ENCODE assay signal across 17 cellular contexts in genomic region chr5:122019936-122020590, GRCh38. TPM values are rescaled to one million over a fixed set of nuclear protein-coding genes. Genes with fewer than 3 reads are reported as not detected.
DNase-seq lines count a peak whose midpoint lies in the region; ATAC-seq and TF ChIP-seq lines count a peak whose summit lies in the region.
"Had no signal": no experiment of that assay in that cellular context is flagged by ENCODE, and none has a peak within 500 bp of the region (broad histone marks: within the 10 kb centered on the region; RNA-seq: fewer than 3 reads in every experiment).

No MANE protein-coding gene starts in this region.

- H4K5ac ChIP-seq in mesendoderm (ENCODE audit: low read length): no peak overlapping the region

- H3K56ac ChIP-seq in mesendoderm (ENCODE audit: low read length): no peak overlapping the region

- no peak overlapping the region for H3K4me3 ChIP-seq in mesendoderm (ENCODE audit: low read length)
- H3K4me3 ChIP-seq: colonic mucosa, esophagus squamous epithelium, Peyer's patch, tibial nerve had no signal

- no peaks in the 10 kb centered on the region for H3K9me3 Mint-ChIP-seq in WTC11
- H3K9me3 Mint-ChIP-seq: T-cell had no signal

- H3K23ac ChIP-seq in mesendoderm (ENCODE audit: low read length): no peak overlapping the region

- no peaks in the 10 kb centered on the region for H3K4me1 ChIP-seq in mesendoderm (ENCODE audit: control insufficient read depth, low read depth, low read length)
- H3K4me1 ChIP-seq: colonic mucosa, Peyer's patch had no signal

- no peak overlapping the region for H3K4ac ChIP-seq in mesendoderm (ENCODE audit: low read depth, low read length)

- no peak overlapping the region for H2BK5ac ChIP-seq in mesendoderm (ENCODE audit: low read length)

- H3K36me3 ChIP-seq in mesendoderm (ENCODE audit: control insufficient read depth, insufficient read depth, low read length): no peaks in the 10 kb centered on the region
- H3K36me3 ChIP-seq: colonic mucosa had no signal

- no peak overlapping the region for H3K4me2 ChIP-seq in mesendoderm (ENCODE audit: low read length)

- DNase-seq in activated CD4-positive, CD25-positive, alpha-beta regulatory T cell treated with anti-CD3 and anti-CD28 coated beads, Interleukin-2, amount 50 U/mL, for 72 hours: no peak
- DNase-seq in WTC11 (ENCODE audit: low spot score): no peak
- DNase-seq in mesendoderm: peak; percentile 39
- no peak for DNase-seq in NCI-H187 treated with DMSO at 0.1 percent for 48 hours (lab: John Stamatoyannopoulos, UW)
- DNase-seq in mesenteric fat pad (ENCODE audit: low spot score): no peak
- DNase-seq in ecto neural progenitor cell (ENCODE audit: low spot score): no peak
- DNase-seq: activated CD4-positive, alpha-beta T cell treated with anti-CD3 and anti-CD28 coated beads for 48 hours; activated naive CD4-positive, alpha-beta T cell treated with anti-CD3 and anti-CD28 coated beads, Interleukin-2, amount 50 U/mL, for 16 hours; colonic mucosa; esophagus squamous epithelium; NCI-H446; Peyer's patch; T-cell had no signal

- peak overlapping the region; percentile 54; the same call in 1 of the 2 replicates for H3K27ac Mint-ChIP-seq in WTC11
- H3K27ac Mint-ChIP-seq: T-cell had no signal

- H3K27me3 ChIP-seq in mesendoderm (ENCODE audit: insufficient read depth, low read length, poor library complexity): no peaks in the 10 kb centered on the region
- H3K27me3 ChIP-seq: colonic mucosa, esophagus squamous epithelium, Peyer's patch, tibial nerve had no signal

- H3K4me1 Mint-ChIP-seq in WTC11: peaks cover 8% of the 10 kb centered on the region
- H3K4me1 Mint-ChIP-seq: T-cell had no signal

- peaks cover 28% of the 10 kb centered on the region for H3K36me3 Mint-ChIP-seq in WTC11

- ATAC-seq in activated CD4-positive, CD25-positive, alpha-beta regulatory T cell treated with anti-CD3 and anti-CD28 coated beads, Interleukin-2, amount 50 U/mL, for 24 hours: peak; percentile 68 to 73
- ATAC-seq in HG02610 (IDR thresholded peaks at IDR 0.05; ENCODE audit: unreplicated experiment) (peak; percentile 85), WTC11 (no peak)
- ATAC-seq: T-cell had no signal

- H3K27me3 Mint-ChIP-seq in WTC11 (ENCODE audit: low read depth): no peaks in the 10 kb centered on the region
- H3K27me3 Mint-ChIP-seq: T-cell had no signal

- H3K18ac ChIP-seq in mesendoderm (ENCODE audit: low read length): no peak overlapping the region

- no peak overlapping the region for H3K9ac ChIP-seq in mesendoderm (ENCODE audit: low read length)

- POLR2A ChIA-PET in WTC11 (lab: Charles Lee): no interaction called here

- H2BK15ac ChIP-seq in mesendoderm (replicated peaks; ENCODE audit: low read depth): no peak overlapping the region

- no peak overlapping the region for H3K27ac ChIP-seq in mesendoderm (ENCODE audit: low read depth, low read length)
- H3K27ac ChIP-seq: 22Rv1, colonic mucosa, esophagus squamous epithelium, Peyer's patch, tibial nerve had no signal

- no peak overlapping the region for H2AK5ac ChIP-seq in mesendoderm (ENCODE audit: low read length)

- no peaks in the 10 kb centered on the region for H3K79me2 ChIP-seq in mesendoderm (ENCODE audit: control insufficient read depth, insufficient read depth, low read length)

- no peak overlapping the region for H3K4me3 Mint-ChIP-seq in WTC11
- H3K4me3 Mint-ChIP-seq: T-cell had no signal

- no peak overlapping the region for H4K8ac ChIP-seq in mesendoderm (ENCODE audit: low read depth, low read length)

- H2BK120ac ChIP-seq in mesendoderm (ENCODE audit: low read depth, low read length): no peak overlapping the region

- CTCF ChIA-PET in WTC11 (lab: Charles Lee): no interaction called here

- H3K79me1 ChIP-seq in mesendoderm (ENCODE audit: low read length): peaks cover 2% of the 10 kb centered on the region

- no CpG with 5 or more reads among the region's 6 CpGs for WGBS in mesendoderm (ENCODE audit: extremely low coverage, insufficient coverage, low lambda C conversion rate)

- TF ChIP-seq CTCF in WTC11 (IDR thresholded peaks at IDR 0.05): no peak

TF ChIP-seq in WTC11, 78 proteins besides CTCF, POLR2A, EP300 and RAD21 (continues in another document):
- TF ChIP-seq, protein P1, sequence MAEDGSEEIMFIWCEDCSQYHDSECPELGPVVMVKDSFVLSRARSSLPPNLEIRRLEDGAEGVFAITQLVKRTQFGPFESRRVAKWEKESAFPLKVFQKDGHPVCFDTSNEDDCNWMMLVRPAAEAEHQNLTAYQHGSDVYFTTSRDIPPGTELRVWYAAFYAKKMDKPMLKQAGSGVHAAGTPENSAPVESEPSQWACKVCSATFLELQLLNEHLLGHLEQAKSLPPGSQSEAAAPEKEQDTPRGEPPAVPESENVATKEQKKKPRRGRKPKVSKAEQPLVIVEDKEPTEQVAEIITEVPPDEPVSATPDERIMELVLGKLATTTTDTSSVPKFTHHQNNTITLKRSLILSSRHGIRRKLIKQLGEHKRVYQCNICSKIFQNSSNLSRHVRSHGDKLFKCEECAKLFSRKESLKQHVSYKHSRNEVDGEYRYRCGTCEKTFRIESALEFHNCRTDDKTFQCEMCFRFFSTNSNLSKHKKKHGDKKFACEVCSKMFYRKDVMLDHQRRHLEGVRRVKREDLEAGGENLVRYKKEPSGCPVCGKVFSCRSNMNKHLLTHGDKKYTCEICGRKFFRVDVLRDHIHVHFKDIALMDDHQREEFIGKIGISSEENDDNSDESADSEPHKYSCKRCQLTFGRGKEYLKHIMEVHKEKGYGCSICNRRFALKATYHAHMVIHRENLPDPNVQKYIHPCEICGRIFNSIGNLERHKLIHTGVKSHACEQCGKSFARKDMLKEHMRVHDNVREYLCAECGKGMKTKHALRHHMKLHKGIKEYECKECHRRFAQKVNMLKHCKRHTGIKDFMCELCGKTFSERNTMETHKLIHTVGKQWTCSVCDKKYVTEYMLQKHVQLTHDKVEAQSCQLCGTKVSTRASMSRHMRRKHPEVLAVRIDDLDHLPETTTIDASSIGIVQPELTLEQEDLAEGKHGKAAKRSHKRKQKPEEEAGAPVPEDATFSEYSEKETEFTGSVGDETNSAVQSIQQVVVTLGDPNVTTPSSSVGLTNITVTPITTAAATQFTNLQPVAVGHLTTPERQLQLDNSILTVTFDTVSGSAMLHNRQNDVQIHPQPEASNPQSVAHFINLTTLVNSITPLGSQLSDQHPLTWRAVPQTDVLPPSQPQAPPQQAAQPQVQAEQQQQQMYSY (CRISPR knock-in tag; IDR thresholded peaks at IDR 0.05): no peak
- TF ChIP-seq, protein P2, sequence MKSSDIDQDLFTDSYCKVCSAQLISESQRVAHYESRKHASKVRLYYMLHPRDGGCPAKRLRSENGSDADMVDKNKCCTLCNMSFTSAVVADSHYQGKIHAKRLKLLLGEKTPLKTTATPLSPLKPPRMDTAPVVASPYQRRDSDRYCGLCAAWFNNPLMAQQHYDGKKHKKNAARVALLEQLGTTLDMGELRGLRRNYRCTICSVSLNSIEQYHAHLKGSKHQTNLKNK (CRISPR knock-in tag; IDR thresholded peaks at IDR 0.05): no peak
- no peak for TF ChIP-seq ZNF532 (CRISPR knock-in tag; IDR thresholded peaks at IDR 0.05; ENCODE audit: borderline replicate concordance)
- no peak for TF ChIP-seq GABPB1 (CRISPR knock-in tag; IDR thresholded peaks at IDR 0.05)
- TF ChIP-seq HMGA2 (CRISPR knock-in tag; IDR thresholded peaks at IDR 0.05): no peak
- no peak for TF ChIP-seq ZBTB43 (CRISPR knock-in tag; IDR thresholded peaks at IDR 0.05)
- TF ChIP-seq NR1H2 (CRISPR knock-in tag; IDR thresholded peaks at IDR 0.05): no peak
- TF ChIP-seq NFATC4 (CRISPR knock-in tag; IDR thresholded peaks at IDR 0.05): no peak
- TF ChIP-seq NR2C2 (CRISPR knock-in tag; IDR thresholded peaks at IDR 0.05): no peak

RNA-seq across cellular contexts. Expression of gene LOX, which starts 58.0 kb away (rescaled TPM):
- total RNA-seq in WTC11 (2021): 1.3 to 2.8 TPM (median 2.2 TPM) in 3 replicates
- 0.77 TPM for polyA plus RNA-seq in mesendoderm (2013, experiment 1 of 2)
- polyA plus RNA-seq in mesendoderm (2013, experiment 2 of 2): 0.87 TPM
- total RNA-seq in mesenteric fat pad: 46.3 TPM

RNA-seq across cellular contexts. Expression of gene SRFBP1, which starts 58.3 kb away (rescaled TPM):
- total RNA-seq in WTC11 (2021) (15.8 to 17.3 TPM (median 16.9 TPM) in 3 replicates), mesenteric fat pad (14.6 TPM)
- polyA plus RNA-seq in mesendoderm (2013, experiment 1 of 2): 17.3 TPM
- polyA plus RNA-seq in mesendoderm (2013, experiment 2 of 2): 18.0 TPM

Comparison
In these comparisons a context has a peak if more than half of its experiments do, and no peak if none do; other contexts are left out.
1. RNA of gene LOX, which starts 58.0 kb away (total RNA-seq): 46.3 TPM in mesenteric fat pad (single experiment); 1.3 to 2.8 TPM in WTC11; every median in the first group is over 10 times any median in the second.